In genomic region chr5:78661691-78662090, GRCh38 we compare ENCODE assay signal across 19 cellular contexts. TPM values are rescaled to one million over a fixed set of nuclear protein-coding genes. Genes with fewer than 3 reads are reported as not detected.
DNase-seq lines count a peak whose midpoint lies in the region; ATAC-seq, FAIRE-seq and TF ChIP-seq lines count a peak whose summit lies in the region.
"Had no signal": no experiment of that assay in that cellular context is flagged by ENCODE, and none has a peak within 500 bp of the region (broad histone marks: within the 10 kb centered on the region; RNA-seq: fewer than 3 reads in every experiment).

No MANE protein-coding gene starts in this region.

- no peak overlapping the region for H3K4me3 ChIP-seq in GM12878
- H3K4me3 ChIP-seq: coronary artery, esophagus muscularis mucosa had no signal

- no peaks in the 10 kb centered on the region for H3K4me1 Mint-ChIP-seq in activated T-helper 17 cell treated with anti-CD3 and anti-CD28 coated beads, Interleukin-2, amount 50 U/mL, for 72 hours

- POLR2A ChIA-PET in GM12878 (lab: Charles Lee): interaction anchor here (0.5 kb wide), 1 partner anchor 9 kb away, joined by 3 read pairs; no protein-coding TSS in a partner anchor

- TF ChIP-seq EP300 in GM12878 (IDR thresholded peaks at IDR 0.05; ENCODE audit: borderline replicate concordance in 1 of 2, control insufficient read depth in 1 of 2, low read depth in 2 of 2, low read length in 2 of 2): peak in 1 of 2 experiments; percentile 47; a peak in 1 of 4 replicates

- H3K27me3 ChIP-seq in GM12878 (replicated peaks in 1 of 2; ENCODE audit: control insufficient read depth in 2 of 2, insufficient read depth in 2 of 2, low read length in 1 of 2): no peaks in the 10 kb centered on the region
- H3K27me3 ChIP-seq: BE2C, esophagus muscularis mucosa had no signal

- TF ChIP-seq POLR2A in GM12878 (IDR thresholded peaks at IDR 0.05; ENCODE audit: low read depth, low read length): no peak

- peak; percentile 65 for ATAC-seq in GM18907 (IDR thresholded peaks at IDR 0.05; ENCODE audit: unreplicated experiment)
- ATAC-seq in GM21717 (IDR thresholded peaks at IDR 0.05; ENCODE audit: unreplicated experiment): peak; percentile 84
- peak; percentile 72 for ATAC-seq in HG03103 (IDR thresholded peaks at IDR 0.05; ENCODE audit: low read depth, unreplicated experiment)
- peak; percentile 93 for ATAC-seq in GM12878
- no peak for ATAC-seq in GM18861 (IDR thresholded peaks at IDR 0.05; ENCODE audit: unreplicated experiment)
- ATAC-seq in activated T-helper 17 cell treated with anti-CD3 and anti-CD28 coated beads, Interleukin-2, amount 50 U/mL, for 72 hours (replicated peaks): no peak
- ATAC-seq: HCT116, HepG2, PC-3 had no signal

- no peaks in the 10 kb centered on the region for H3K9me3 ChIP-seq in GM12878 (replicated peaks; ENCODE audit: control insufficient read depth, insufficient read depth, low read length)
- H3K9me3 ChIP-seq: BE2C, esophagus muscularis mucosa had no signal

- H3K79me2 ChIP-seq in GM12878 (ENCODE audit: control insufficient read depth, insufficient read depth, low read length): no peaks in the 10 kb centered on the region

- peak overlapping the region; percentile 61 for H3K27ac ChIP-seq in GM12878 (ENCODE audit: control insufficient read depth, insufficient read depth)
- H3K27ac ChIP-seq: coronary artery, esophagus muscularis mucosa had no signal

- no peak overlapping the region; the same call in 1 of the 2 replicates for H2AFZ ChIP-seq in GM12878 (ENCODE audit: control insufficient read depth, low read depth, low read length)

- no TSS peak for BruUV-seq in GM12878 (replicated peaks; lab: Mats Ljungman, UMichigan)

- no peak for TF ChIP-seq RAD21 in GM12878 (IDR thresholded peaks at IDR 0.05; ENCODE audit: insufficient read depth, low read depth, low read length)

- H3K27me3 Mint-ChIP-seq in activated T-helper 17 cell treated with anti-CD3 and anti-CD28 coated beads, Interleukin-2, amount 50 U/mL, for 72 hours: peaks cover 17% of the 10 kb centered on the region

- no peak overlapping the region for H3K4me3 Mint-ChIP-seq in activated T-helper 17 cell treated with anti-CD3 and anti-CD28 coated beads, Interleukin-2, amount 50 U/mL, for 72 hours
- H3K4me3 Mint-ChIP-seq: activated T-cell treated with anti-CD3 and anti-CD28 coated beads, Interleukin-2, amount 50 U/mL, for 24 hours had no signal

- SMC1A ChIA-PET in GM12878 (lab: Charles Lee; ENCODE audit: uncharacterized antibody, unreplicated experiment): interaction anchor here (0.7 to 2.0 kb wide), 6 partner anchors 12 to 95 kb away, joined by 3 to 10 read pairs (median 4); no protein-coding TSS in a partner anchor

- H3K9me3 Mint-ChIP-seq in activated T-helper 17 cell treated with anti-CD3 and anti-CD28 coated beads, Interleukin-2, amount 50 U/mL, for 72 hours: no peaks in the 10 kb centered on the region
- H3K9me3 Mint-ChIP-seq: activated T-cell treated with anti-CD3 and anti-CD28 coated beads, Interleukin-2, amount 50 U/mL, for 24 hours had no signal

- RAD21 ChIA-PET in GM12878 (lab: Charles Lee; ENCODE audit: unreplicated experiment): interaction anchor here (0.7 to 1.7 kb wide), 2 partner anchors 66 to 95 kb away, joined by 3 to 4 read pairs; no protein-coding TSS in a partner anchor

- TF ChIP-seq CTCF in GM12878 (IDR thresholded peaks at IDR 0.05 in 2 of 3, conservative IDR thresholded peaks at IDR 0.05 in 1 of 3; ENCODE audit: control insufficient read depth in 2 of 3, extremely low read depth in 1 of 3, insufficient read depth in 1 of 3, low read depth in 3 of 3, low read length in 3 of 3): no peak

- FAIRE-seq in GM12878 (lab: Jason Lieb, UNC): peak; percentile 70
- FAIRE-seq: HepG2 had no signal

- no peaks in the 10 kb centered on the region for H4K20me1 ChIP-seq in GM12878 (ENCODE audit: control insufficient read depth, insufficient read depth)

- DNase-seq in GM12878 (ENCODE audit: low read depth, low spot score): peak; percentile 32
- DNase-seq in NK-92 treated with Interleukin-12 subunit alpha and Interleukin-12 subunit beta, amount 100 ng/mL, for 24 hours (lab: John Stamatoyannopoulos, UW): no peak
- DNase-seq in SIG-M5 (lab: John Stamatoyannopoulos, UW): no peak
- DNase-seq: activated CD4-positive, alpha-beta T cell treated with anti-CD3 and anti-CD28 coated beads for 1 hour; activated T-cell treated with anti-CD3 and anti-CD28 coated beads, Interleukin-2, amount 50 U/mL, for 24 hours; BE2C; DND-41; hippocampal formation; NCI-H1105; PC-3 had no signal

- H3K4me2 ChIP-seq in GM12878 (ENCODE audit: control insufficient read depth, insufficient read depth): peak overlapping the region; percentile 44

- no peaks in the 10 kb centered on the region for H3K36me3 ChIP-seq in GM12878 (ENCODE audit: control insufficient read depth in 2 of 2, insufficient read depth in 2 of 2, low read length in 1 of 2)
- H3K36me3 ChIP-seq: BE2C, esophagus muscularis mucosa had no signal

- H3K9ac ChIP-seq in GM12878 (ENCODE audit: control insufficient read depth, insufficient read depth, low read length): no peak overlapping the region

- peaks cover 12% of the 10 kb centered on the region for H3K4me1 ChIP-seq in GM12878 (ENCODE audit: control insufficient read depth, insufficient read depth, low read length)

- H3K36me3 Mint-ChIP-seq in activated T-helper 17 cell treated with anti-CD3 and anti-CD28 coated beads, Interleukin-2, amount 50 U/mL, for 72 hours (ENCODE audit: low read depth): no peaks in the 10 kb centered on the region

- intact Hi-C loops in GM12878 (cut with micrococcal nuclease; ENCODE audit: unreplicated experiment): no loop called here

- WGBS in GM12878 (ENCODE audit: insufficient coverage, insufficient replicate concordance, low lambda C conversion rate, missing lambda C conversion rate): 100% methylated on average over 1 of the region's 1 CpG

- CTCF ChIA-PET in GM12878 (lab: Yijun Ruan, JAX): no interaction called here

- H3K27ac Mint-ChIP-seq in activated T-helper 17 cell treated with anti-CD3 and anti-CD28 coated beads, Interleukin-2, amount 50 U/mL, for 72 hours: no peak overlapping the region
- H3K27ac Mint-ChIP-seq: activated T-cell treated with anti-CD3 and anti-CD28 coated beads, Interleukin-2, amount 50 U/mL, for 24 hours had no signal

- in situ Hi-C loops in GM12878 (cut with MboI): no loop called here

TF ChIP-seq in GM12878, 131 proteins besides CTCF, POLR2A, EP300 and RAD21 (continues in another document):
- no peak for TF ChIP-seq NBN (IDR thresholded peaks at IDR 0.05)
- no peak for TF ChIP-seq IRF3 (IDR thresholded peaks at IDR 0.05)
- TF ChIP-seq MYB (IDR thresholded peaks at IDR 0.05; ENCODE audit: borderline replicate concordance, low read depth, low read length): no peak
- no peak for TF ChIP-seq ESRRA (IDR thresholded peaks at IDR 0.05; ENCODE audit: low read length)
- no peak for TF ChIP-seq TCF7 (IDR thresholded peaks at IDR 0.05; ENCODE audit: borderline replicate concordance)
- 0 out of 2 replicates have a peak, but pooled peaks have one; percentile 20 for TF ChIP-seq IKZF1 (conservative IDR thresholded peaks at IDR 0.05)
- no peak for TF ChIP-seq YY1 (IDR thresholded peaks at IDR 0.05; ENCODE audit: low read depth, low read length)
- 0 out of 2 replicates have a peak, but pooled peaks have one; percentile 19 for TF ChIP-seq ATF7 (IDR thresholded peaks at IDR 0.05; ENCODE audit: low read depth)

RNA-seq across cellular contexts. Expression of gene LHFPL2, which starts 13.1 kb away (rescaled TPM):
- 67.2 and 79.0 TPM in 2 replicates for total RNA-seq in GM12878 (2013; cell fraction: nucleolus; rRNA removed)
- total RNA-seq in GM12878 (2014; rRNA removed): 15.1 and 15.5 TPM in 2 replicates
- total RNA-seq in GM12878 (2014; rRNA removed; fragmentation: Illumina TruSeq; extraction: Trizol): 14.1 and 14.3 TPM in 2 replicates
- total RNA-seq in GM12878 (2021): 18.9 and 21.8 TPM in 2 replicates
- polyA plus RNA-seq in GM12878 (2011; ENCODE audit: low read depth): 13.4 TPM
- 11.2 and 14.2 TPM in 2 replicates for polyA plus RNA-seq in GM12878 (2011; rRNA removed)
- 9.4 and 10.7 TPM in 2 replicates for polyA plus RNA-seq in GM12878 (2011; cell fraction: cytosol; rRNA removed)
- polyA plus RNA-seq in GM12878 (2011; cell fraction: nucleus; rRNA removed): 11.3 and 16.0 TPM in 2 replicates
- polyA plus RNA-seq in GM12878 (2012): 16.1 and 17.3 TPM in 2 replicates
- polyA plus RNA-seq in GM12878 (2014; fragmentation: Illumina TruSeq; extraction: Trizol): 14.6 and 17.1 TPM in 2 replicates
- polyA plus RNA-seq in GM12878 (2014; fragmentation: Nextera tagmentation; extraction: Ambion mirVana): 1 to 10 TPM; 4.1 to 4.5 TPM
- polyA plus RNA-seq in GM12878 (2014; rRNA removed): 10.8 and 13.7 TPM in 2 replicates
- polyA plus RNA-seq in GM12878 (2016; fragmentation: Nextera tagmentation; extraction: Ambion mirVana): 1 to 10 TPM; 5.6 to 7.0 TPM
- polyA minus RNA-seq in GM12878 (2011; rRNA and poly(A)+ RNA removed): 22.4 and 25.5 TPM in 2 replicates
- polyA minus RNA-seq in GM12878 (2011; cell fraction: cytosol; rRNA and poly(A)+ RNA removed): 11.3 and 12.8 TPM in 2 replicates
- 19.9 and 41.5 TPM in 2 replicates for polyA minus RNA-seq in GM12878 (2011; cell fraction: nucleus; rRNA and poly(A)+ RNA removed)
- total RNA-seq in activated T-helper 17 cell treated with anti-CD3 and anti-CD28 coated beads, Interleukin-2, amount 50 U/mL, for 72 hours: under 1 TPM; 0.05 to 0.95 TPM

Comparison
In these comparisons a context has a peak if more than half of its experiments do, and no peak if none do; other contexts are left out.
1. ATAC-seq: peak in GM18907 (single experiment), GM21717 (single experiment), HG03103 (single experiment) and GM12878 (single experiment); none in GM18861 (single experiment) and activated T-helper 17 cell treated with anti-CD3 and anti-CD28 coated beads, Interleukin-2, amount 50 U/mL, for 72 hours (single experiment).
2. RNA of gene LHFPL2, which starts 13.1 kb away (total RNA-seq): 14.1 to 79.0 TPM in GM12878; 0.05 to 0.95 TPM in activated T-helper 17 cell treated with anti-CD3 and anti-CD28 coated beads, Interleukin-2, amount 50 U/mL, for 72 hours; every median in the first group is over 4 times any median in the second.